Comparison of ENCODE assay signal across 12 cellular contexts in the genomic region with DNA sequence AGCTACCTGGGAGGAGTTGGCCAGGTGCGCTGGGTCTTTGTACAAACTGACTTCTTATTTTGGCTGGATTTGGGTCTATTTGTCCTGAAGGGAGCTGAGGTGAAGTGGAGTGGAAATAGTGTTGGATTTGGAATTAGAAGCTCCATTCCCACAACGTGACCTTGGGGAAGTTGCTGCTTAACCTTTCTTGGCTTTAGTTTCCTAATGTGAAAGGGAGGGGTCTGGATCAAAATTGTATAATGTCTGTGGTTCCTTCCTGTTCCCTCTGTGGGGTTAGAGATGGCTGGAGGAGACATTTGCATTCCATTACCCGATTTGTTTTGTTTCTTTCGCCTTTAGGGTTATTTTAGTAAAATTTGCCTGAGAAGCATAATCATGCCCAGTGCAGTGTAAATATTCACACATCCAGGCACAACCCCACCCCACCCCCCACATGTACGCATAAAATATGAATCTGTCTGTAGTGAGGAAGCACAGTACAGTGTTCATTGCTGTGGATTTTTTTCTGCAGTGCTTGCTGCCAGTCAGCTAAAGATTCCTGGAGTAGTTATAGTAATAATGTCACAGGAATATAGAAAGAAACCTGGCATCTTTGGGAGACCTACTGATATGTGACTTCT. TPM values are rescaled to one million over a fixed set of nuclear protein-coding genes. Genes with fewer than 3 reads are reported as not detected.
DNase-seq lines count a peak whose midpoint lies in the region; ATAC-seq lines count a peak whose summit lies in the region.
"Had no signal": no experiment of that assay in that cellular context is flagged by ENCODE, and none has a peak within 500 bp of the region (broad histone marks: within the 10 kb centered on the region; RNA-seq: fewer than 3 reads in every experiment).

No MANE protein-coding gene starts in this region.

- H3K27ac ChIP-seq in BLaER1 (no peak overlapping the region), mesodermal cell (ENCODE audit: low read depth, low read length, severe bottlenecking) (peak overlapping the region; percentile 50)
- H3K27ac ChIP-seq: epithelial cell of prostate had no signal

- peaks cover 29% of the 10 kb centered on the region for H3K4me1 ChIP-seq in BLaER1
- peaks cover 62% of the 10 kb centered on the region for H3K4me1 ChIP-seq in adipocyte (ENCODE audit: control insufficient read depth, insufficient read depth, low read length)
- peaks cover 15% of the 10 kb centered on the region for H3K4me1 ChIP-seq in mesodermal cell (ENCODE audit: control insufficient read depth, insufficient read depth, low read length, poor library complexity, severe bottlenecking)

- H3K27me3 ChIP-seq in BLaER1 (no peaks in the 10 kb centered on the region), adipocyte (replicated peaks; ENCODE audit: control insufficient read depth, insufficient read depth, low read length) (no peaks in the 10 kb centered on the region)
- H3K27me3 ChIP-seq: ovary had no signal

- intact Hi-C loops in posterior vena cava (cut with DNase I), result no loop called here

- peaks cover 100% of the 10 kb centered on the region for H4K20me1 ChIP-seq in BLaER1

- H3K9ac ChIP-seq in BLaER1 (no peak overlapping the region), adipocyte (ENCODE audit: low read length) (peak overlapping the region; percentile 6)

- H3K4me3 ChIP-seq in BLaER1 (no peak overlapping the region), adipocyte (ENCODE audit: low read length) (peak overlapping the region; percentile 39), mesodermal cell (ENCODE audit: extremely low read depth, insufficient read depth, low read length, poor library complexity, severe bottlenecking) (no peak overlapping the region)
- H3K4me3 ChIP-seq: ovary had no signal

- H3K4me2 ChIP-seq in BLaER1, result peak overlapping the region; percentile 17

- 0 out of 2 replicates have a peak, but pooled peaks cover 5% of the 10 kb centered on the region for H3K9me3 ChIP-seq in BLaER1
- H3K9me3 ChIP-seq in adipocyte (ENCODE audit: control insufficient read depth, low read length), result no peaks in the 10 kb centered on the region
- peaks cover 3% of the 10 kb centered on the region for H3K9me3 ChIP-seq in mesodermal cell (ENCODE audit: control insufficient read depth, low read length)
- H3K9me3 ChIP-seq: ovary had no signal

- H3K36me3 ChIP-seq in BLaER1 (peaks cover 74% of the 10 kb centered on the region), adipocyte (ENCODE audit: control insufficient read depth, insufficient read depth, low read length, severe bottlenecking) (peaks cover 44% of the 10 kb centered on the region), mesodermal cell (ENCODE audit: control insufficient read depth, insufficient read depth, low read length) (peaks cover 64% of the 10 kb centered on the region)
- H3K36me3 ChIP-seq: ovary had no signal

- DNase-seq in adipocyte (ENCODE audit: low read depth) (peak; percentile 17), HuH-7.5 (ENCODE audit: low spot score) (no peak), posterior vena cava (ENCODE audit: low spot score) (no peak)
- no peak for DNase-seq in effector CD8-positive, alpha-beta T cell (lab: John Stamatoyannopoulos, UW)
- no peak for DNase-seq in stimulated activated CD4-positive, alpha-beta T cell treated with anti-CD3 and anti-CD28 coated beads, Interleukin-4, amount 100 ng/mL, for 4 hours
- DNase-seq: PC-3; stimulated activated naive CD4-positive, alpha-beta T cell had no signal

- ATAC-seq in GM21717 (IDR thresholded peaks at IDR 0.05; ENCODE audit: unreplicated experiment), result peak; percentile 40
- ATAC-seq: PC-3 had no signal

- WGBS in mesodermal cell (ENCODE audit: insufficient coverage in 2 of 2), 2 experiments, result 60 to 63% methylated on average over 1 to 2 of the region's 5 CpGs

RNA-seq across cellular contexts. Expression of a gene that starts 21.5 kb away (rescaled TPM):
- polyA plus RNA-seq in mesodermal cell (2013, experiment 1 of 2), result 21.6 TPM
- 22.9 TPM for polyA plus RNA-seq in mesodermal cell (2013, experiment 2 of 2)
- 10 to 100 TPM; 36.6 to 46.1 TPM for total RNA-seq in posterior vena cava
